ENCODE assay signal across 8 cellular contexts in genomic region chr15:40694706-40695468, GRCh38. TPM values are rescaled to one million over a fixed set of nuclear protein-coding genes. Genes with fewer than 3 reads are reported as not detected.
DNase-seq lines count a peak whose midpoint lies in the region; ATAC-seq and TF ChIP-seq lines count a peak whose summit lies in the region.

Gene RAD51 (plus strand): TSS chr15:40695174. CDS start chr15:40698759, 3,585 bp downstream.

- H3K27me3 ChIP-seq in Peyer's patch (no peaks in the 10 kb centered on the region), esophagus muscularis mucosa (no peaks in the 10 kb centered on the region), muscle layer of duodenum (ENCODE audit: low read depth, low read length) (no peaks in the 10 kb centered on the region)

- TF ChIP-seq CTCF in Peyer's patch (IDR thresholded peaks at IDR 0.05) = no peak
- peak in 1 of 3 experiments; percentile 13 for TF ChIP-seq CTCF in esophagus muscularis mucosa (IDR thresholded peaks at IDR 0.05)

- peaks cover 29% of the 10 kb centered on the region for H3K36me3 ChIP-seq in KOPT-K1 (ENCODE audit: insufficient read depth, low read length)
- H3K36me3 ChIP-seq in Peyer's patch = no peaks in the 10 kb centered on the region
- peaks cover 4 to 18% (median 12%) of the 10 kb centered on the region in 4 donors for H3K36me3 ChIP-seq in esophagus muscularis mucosa
- H3K36me3 ChIP-seq in muscle layer of duodenum (ENCODE audit: control insufficient read depth in 1 of 2, insufficient read depth in 2 of 2, low read length in 2 of 2) = peaks cover 0 to 4% of the 10 kb centered on the region in 2 donors

- peak within 1 kb of the TSS; percentile 74 to 94 (median 86) for H3K4me3 ChIP-seq in Peyer's patch
- peak within 1 kb of the TSS; percentile 70 to 99 (median 84) for H3K4me3 ChIP-seq in esophagus muscularis mucosa
- peak within 1 kb of the TSS; percentile 94 to 99 for H3K4me3 ChIP-seq in muscle layer of duodenum (ENCODE audit: low read depth in 1 of 2, low read length in 2 of 2)

- intact Hi-C loops in esophagus muscularis mucosa (cut with DNase I) = loop anchor here (2.0 to 5.0 kb wide), 3 partner anchors 62 to 200 kb away; partner anchors contain the start of genes KNL1, RMDN3 and VPS18

- WGBS in esophagus muscularis mucosa = under 1% methylated on average over 43 of the region's 80 CpGs

- peaks cover 0 to 16% (median 6%) of the 10 kb centered on the region in 4 donors for H3K4me1 ChIP-seq in Peyer's patch
- H3K4me1 ChIP-seq in esophagus muscularis mucosa = peaks cover 18 to 23% (median 22%) of the 10 kb centered on the region in 4 donors
- peaks cover 3 to 6% of the 10 kb centered on the region in 2 donors for H3K4me1 ChIP-seq in muscle layer of duodenum (ENCODE audit: control insufficient read depth in 1 of 2, insufficient read depth in 2 of 2, low read length in 2 of 2)

- TF ChIP-seq POLR2A in Peyer's patch (IDR thresholded peaks at IDR 0.05) (peak; percentile 72 to 84), esophagus muscularis mucosa (IDR thresholded peaks at IDR 0.05; ENCODE audit: low read depth) (peak; percentile 12)

- DNase-seq in DMS79 treated with DMSO at 0.1 percent for 48 hours (lab: John Stamatoyannopoulos, UW) (peak; percentile 46), Peyer's patch (peak; percentile 90 to 97 (median 96)), esophagus muscularis mucosa (ENCODE audit: extremely low spot score) (peak; percentile 97)
- peak; percentile 96 to 97 for DNase-seq in activated T-cell treated with anti-CD3 and anti-CD28 coated beads, Interleukin-2, amount 50 U/mL, for 48 hours
- peak; percentile 83 for DNase-seq in stimulated activated CD8-positive, alpha-beta memory T cell treated with anti-CD3 and anti-CD28 coated beads, Interleukin-7, amount 100 ng/mL, for 24 hours (ENCODE audit: low read depth)

- ATAC-seq in GM21786 (IDR thresholded peaks at IDR 0.05; ENCODE audit: unreplicated experiment) = peak; percentile 84

- H3K9me3 ChIP-seq in KOPT-K1 (ENCODE audit: insufficient read depth, low read length, poor library complexity, severe bottlenecking) (no peaks in the 10 kb centered on the region), Peyer's patch (no peaks in the 10 kb centered on the region), esophagus muscularis mucosa (no peaks in the 10 kb centered on the region), muscle layer of duodenum (ENCODE audit: control insufficient read depth in 1 of 2, low read length in 2 of 2) (no peaks in the 10 kb centered on the region)

- peak within 1 kb of the TSS; percentile 92 for H3K27ac ChIP-seq in KOPT-K1 (ENCODE audit: low read depth, low read length, poor library complexity, severe bottlenecking)
- H3K27ac ChIP-seq in Peyer's patch = peak within 1 kb of the TSS; percentile 96 to 98 (median 98)
- peak within 1 kb of the TSS; percentile 95 to 100 (median 98) for H3K27ac ChIP-seq in esophagus muscularis mucosa (replicated peaks in 1 of 4)
- peak within 1 kb of the TSS; percentile 97 for H3K27ac ChIP-seq in muscle layer of duodenum (ENCODE audit: low read length)

- TF ChIP-seq EP300 in esophagus muscularis mucosa (IDR thresholded peaks at IDR 0.05) = no peak

RNA-seq across cellular contexts. Expression of gene RAD51, which starts in this region (rescaled TPM):
- total RNA-seq in Peyer's patch = 1 to 10 TPM in 3 of 4 donors, not detected in 1; 1.1 to 7.4 (median 1.2) TPM
- total RNA-seq in esophagus muscularis mucosa = under 1 TPM in 3 of 4 donors, not detected in 1; 0.50 to 0.92 (median 0.71) TPM

Comparison
In these comparisons a context has a peak if more than half of its experiments do, and no peak if none do; other contexts are left out.
1. Peak in every context shown above with its lines: DNase-seq, ATAC-seq, H3K4me3 ChIP-seq and H3K27ac ChIP-seq.
2. Peak in DNase-seq, H3K4me3 ChIP-seq and H3K27ac ChIP-seq in esophagus muscularis mucosa; RNA of the gene not detected or under 1 TPM.
3. DNase-seq: peak in every context shown above with its lines; median percentile 97 in esophagus muscularis mucosa; 96 in activated T-cell treated with anti-CD3 and anti-CD28 coated beads, Interleukin-2, amount 50 U/mL, for 48 hours; 96 in Peyer's patch; 83 in stimulated activated CD8-positive, alpha-beta memory T cell treated with anti-CD3 and anti-CD28 coated beads, Interleukin-7, amount 100 ng/mL, for 24 hours; 46 in DMS79 treated with DMSO at 0.1 percent for 48 hours.